In the genomic region with DNA sequence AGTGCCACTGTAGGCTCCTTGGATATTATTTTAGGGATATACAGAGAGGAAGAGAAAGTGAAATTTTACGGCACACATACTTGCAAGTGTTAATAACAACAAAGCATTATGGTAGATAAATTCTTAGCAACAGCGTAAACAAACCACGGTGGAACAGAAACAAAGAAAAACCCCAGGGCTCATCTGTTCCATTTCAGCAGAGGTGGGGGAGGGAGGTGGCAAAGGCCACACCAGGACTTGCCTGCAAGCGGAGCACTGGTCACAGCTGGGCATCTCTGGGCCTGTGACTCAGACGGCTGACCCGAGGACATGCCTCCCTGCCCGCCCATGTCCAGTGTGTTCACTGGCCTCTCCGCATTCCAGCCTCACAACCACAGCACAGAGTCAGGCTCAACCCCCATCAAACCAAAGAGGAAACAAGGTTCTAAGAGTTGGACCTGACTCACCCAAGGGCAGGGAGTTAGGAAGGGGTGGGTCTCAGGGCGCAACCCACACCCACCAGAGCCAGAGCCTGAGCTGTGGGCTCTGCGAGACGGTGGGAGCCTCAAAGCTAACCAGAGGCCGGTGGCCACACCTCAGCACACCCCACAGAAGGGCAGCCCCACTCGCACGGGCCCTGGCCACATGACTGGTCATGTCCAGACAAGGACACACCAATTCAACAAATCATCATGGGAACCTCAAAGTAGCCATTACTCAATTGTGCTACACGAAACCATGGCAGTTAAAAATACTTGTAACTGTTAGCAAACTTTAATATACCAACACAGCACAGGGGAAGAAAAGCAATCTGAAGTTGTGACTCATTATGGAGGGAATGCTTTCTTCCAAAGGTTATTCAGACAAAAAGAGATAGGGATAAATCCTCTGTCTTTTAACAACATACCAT, we compare ENCODE assay signal across 8 cellular contexts. TPM values are rescaled to one million over a fixed set of nuclear protein-coding genes. Genes with fewer than 3 reads are reported as not detected.
DNase-seq lines count a peak whose midpoint lies in the region; FAIRE-seq and TF ChIP-seq lines count a peak whose summit lies in the region.

No MANE protein-coding gene starts in this region.

- DNase-seq in GM12892 (ENCODE audit: insufficient read length) (peak; percentile 40), H9 (peak; percentile 78), LHCN-M2 (ENCODE audit: low read depth) (peak; percentile 100), colonic mucosa (peak; percentile 82), DMS114 treated with DMSO at 0.1 percent for 48 hours (lab: John Stamatoyannopoulos, UW; ENCODE audit: unreplicated experiment) (no peak)
- DNase-seq in activated CD4-positive, CD25-positive, alpha-beta regulatory T cell treated with anti-CD3 and anti-CD28 coated beads, Interleukin-2, amount 50 U/mL, for 72 hours: peak; percentile 65
- DNase-seq in stimulated activated CD4-positive, alpha-beta T cell treated with anti-CD3 and anti-CD28 coated beads, Interleukin-4, amount 100 ng/mL, for 1 hour: peak; percentile 49

- peak overlapping the region; percentile 87 for H3K18ac ChIP-seq in H9 (ENCODE audit: insufficient read length, low read depth, low read length)

- peaks cover 14% of the 10 kb centered on the region; the same call in 1 of the 2 replicates for H3K79me2 ChIP-seq in H9 (ENCODE audit: insufficient read depth, low read length)

- peak overlapping the region; percentile 71 to 90 (median 79) for H3K27ac Mint-ChIP-seq in H9

- no peak overlapping the region for H3K56ac ChIP-seq in H9 (ENCODE audit: insufficient read length, low read depth, low read length)

- H3K4me3 Mint-ChIP-seq in H9: no peak overlapping the region; a peak in 1 of 5 replicates

- H4K20me1 ChIP-seq in H9 (ENCODE audit: control insufficient read depth, insufficient read depth, insufficient read length): no peaks in the 10 kb centered on the region

- no peaks in the 10 kb centered on the region for H3K9me3 ChIP-seq in H9 (ENCODE audit: control insufficient read depth, low read depth, low read length)
- H3K9me3 ChIP-seq in colonic mucosa: no peaks in the 10 kb centered on the region
- H3K9me3 ChIP-seq in liver (ENCODE audit: control insufficient read depth in 4 of 4, low read length in 3 of 4): no peaks in the 10 kb centered on the region

- no peak overlapping the region; the same call in 1 of the 2 replicates for H3K4ac ChIP-seq in H9 (ENCODE audit: low read depth, low read length)

- H4K5ac ChIP-seq in H9 (ENCODE audit: insufficient read length, low read depth, low read length): no peak overlapping the region

- H3K27me3 Mint-ChIP-seq in H9 (ENCODE audit: low read depth): no peaks in the 10 kb centered on the region

- H3K4me3 ChIP-seq in colonic mucosa (no peak overlapping the region), liver (ENCODE audit: low read depth in 1 of 3, low read length in 3 of 3) (peak overlapping the region in 1 of 3 donors; percentile 3)

- intact Hi-C loops in colonic mucosa (cut with DNase I): no loop called here

- H3T11ph ChIP-seq in H9 (ENCODE audit: low read length): peak overlapping the region; percentile 37

- H3K23me2 ChIP-seq in H9 (ENCODE audit: insufficient read length, low read depth, low read length, poor library complexity, severe bottlenecking): no peaks in the 10 kb centered on the region

- no peak overlapping the region for H2AFZ ChIP-seq in H9 (ENCODE audit: low read length)

- no peak overlapping the region for H4K8ac ChIP-seq in H9 (replicated peaks; ENCODE audit: insufficient read length, low read depth, low read length)

- peaks cover 4% of the 10 kb centered on the region for H3K79me1 ChIP-seq in H9 (ENCODE audit: insufficient read depth, low read depth, low read length, poor library complexity, severe bottlenecking)

- H3K4me1 ChIP-seq in H9 (ENCODE audit: insufficient read depth, low read length): peaks cover 8% of the 10 kb centered on the region
- peaks cover 34% of the 10 kb centered on the region for H3K4me1 ChIP-seq in colonic mucosa
- H3K4me1 ChIP-seq in liver (ENCODE audit: control insufficient read depth in 4 of 4, insufficient read depth in 4 of 4, low read length in 3 of 4): peaks cover 0 to 16% (median 7%) of the 10 kb centered on the region in 4 donors

- no peaks in the 10 kb centered on the region for H3K9me3 Mint-ChIP-seq in H9

- TF ChIP-seq RAD21 in liver (IDR thresholded peaks at IDR 0.05): peak; percentile 51 to 53

- H3K36me3 Mint-ChIP-seq in H9 (ENCODE audit: insufficient read depth in 1 of 3, low read depth in 3 of 3): peaks cover 0 to 6% (median 0%) of the 10 kb centered on the region in 3 experiments; a peak in 1 of 7 replicates

- H3K27me3 ChIP-seq in H9 (ENCODE audit: insufficient read depth, low read length) (no peaks in the 10 kb centered on the region), colonic mucosa (no peaks in the 10 kb centered on the region), liver (ENCODE audit: control insufficient read depth in 4 of 4, insufficient read depth in 4 of 4, low read length in 3 of 4) (no peaks in the 10 kb centered on the region)

- H2BK120ac ChIP-seq in H9 (ENCODE audit: low read depth, low read length, poor library complexity, severe bottlenecking): no peak overlapping the region

- no peaks in the 10 kb centered on the region for H3K36me3 ChIP-seq in colonic mucosa
- H3K36me3 ChIP-seq in liver (ENCODE audit: control insufficient read depth in 4 of 4, insufficient read depth in 3 of 4, low read depth in 1 of 4, low read length in 3 of 4): peaks cover 0 to 3% (median 0%) of the 10 kb centered on the region in 4 donors

- H3K9ac ChIP-seq in H9 (ENCODE audit: extremely low read depth, insufficient read length, low read length): no peak overlapping the region
- H3K9ac ChIP-seq in colonic mucosa (ENCODE audit: low read depth in 2 of 2, low read length in 2 of 2): peak overlapping the region; percentile 57 to 70
- H3K9ac ChIP-seq in liver (ENCODE audit: low read depth in 1 of 2, low read length in 2 of 2): no peak overlapping the region

- no peak overlapping the region for H3K23ac ChIP-seq in H9 (ENCODE audit: insufficient read length, low read depth, low read length)

- H2BK20ac ChIP-seq in H9 (ENCODE audit: low read depth, low read length, poor library complexity, severe bottlenecking): no peak overlapping the region

- H3K14ac ChIP-seq in H9 (ENCODE audit: insufficient read depth, low read length): peak overlapping the region; percentile 10; the same call in 1 of the 2 replicates

- peak; percentile 84 for FAIRE-seq in GM12892 (lab: Jason Lieb, UNC)

- H2AK5ac ChIP-seq in H9 (ENCODE audit: insufficient read length, low read length): no peak overlapping the region

- H2BK5ac ChIP-seq in H9 (ENCODE audit: insufficient read length, low read length): no peak overlapping the region

- H3K27ac ChIP-seq in H9 (ENCODE audit: insufficient read length, low read depth, low read length) (no peak overlapping the region), colonic mucosa (peak overlapping the region; percentile 83), liver (ENCODE audit: low read depth in 1 of 2, low read length in 2 of 2) (peak overlapping the region; percentile 64 to 85)

- TF ChIP-seq CTCF in H9 (conservative IDR thresholded peaks at IDR 0.05) (no peak), colonic mucosa (IDR thresholded peaks at IDR 0.05) (no peak), liver (IDR thresholded peaks at IDR 0.05; ENCODE audit: low read depth, low read length, missing input control) (no peak)

- H2BK15ac ChIP-seq in H9 (ENCODE audit: low read depth, low read length): no peak overlapping the region

- H2BK12ac ChIP-seq in H9 (ENCODE audit: insufficient read length, low read depth, low read length): no peak overlapping the region

- H4K91ac ChIP-seq in H9 (ENCODE audit: insufficient read length, low read depth, low read length): no peak overlapping the region

- no peak overlapping the region for H3K4me2 ChIP-seq in H9 (ENCODE audit: insufficient read depth, insufficient read length, low read length)

- no peak for TF ChIP-seq POLR2A in GM12892 (IDR thresholded peaks at IDR 0.05; ENCODE audit: low read depth, low read length)

- WGBS in H9 (ENCODE audit: extremely low coverage, insufficient read length, low lambda C conversion rate): no CpG with 5 or more reads among the region's 15 CpGs
- WGBS in liver: 33% methylated on average over 15 of the region's 15 CpGs

- peaks cover 65% of the 10 kb centered on the region in 2 experiments for H3K4me1 Mint-ChIP-seq in H9

TF ChIP-seq in liver, 16 proteins besides CTCF, POLR2A, EP300 and RAD21 (continues in another document):
- TF ChIP-seq ZBTB33 (IDR thresholded peaks at IDR 0.05) (peak; percentile 27), MAX (IDR thresholded peaks at IDR 0.05) (peak; percentile 54), SP1 (IDR thresholded peaks at IDR 0.05) (peak; percentile 77), GABPA (IDR thresholded peaks at IDR 0.05 in 1 of 2, conservative IDR thresholded peaks at IDR 0.05 in 1 of 2) (peak in 1 of 2 donors; percentile 44), FOXA1 (IDR thresholded peaks at IDR 0.05) (peak; percentile 20), FOXA2 (IDR thresholded peaks at IDR 0.05) (no peak), TAF1 (conservative IDR thresholded peaks at IDR 0.05) (no peak)

RNA-seq across cellular contexts. Expression of gene ESYT2, which starts 10.7 kb away (rescaled TPM):
- 22.7 TPM for polyA plus RNA-seq in GM12892 (2012; ENCODE audit: missing spikeins)
- total RNA-seq in H9 (2021): 36.7 and 39.0 TPM in 2 replicates
- 118 and 164 TPM in 2 replicates for total RNA-seq in LHCN-M2 (2014; rRNA removed)
- 38.0 TPM for polyA plus RNA-seq in LHCN-M2 (2012)
- total RNA-seq in colonic mucosa: 100 to 1,000 TPM in 1 of 2 donors, 10 to 100 TPM in 1; 57.5 to 105 TPM
- total RNA-seq in liver: 10 to 100 TPM; 23.4 to 31.7 TPM
- polyA plus RNA-seq in liver: 10 to 100 TPM in 1 of 2 donors, 1 to 10 TPM in 1; 4.9 to 11.0 TPM

RNA-seq across cellular contexts. Expression of gene DYNC2I1, which starts 37.8 kb away (rescaled TPM):
- polyA plus RNA-seq in GM12892 (2012; ENCODE audit: missing spikeins): 14.6 TPM
- total RNA-seq in H9 (2021): 11.5 and 13.2 TPM in 2 replicates
- 5.9 and 9.2 TPM in 2 replicates for total RNA-seq in LHCN-M2 (2014; rRNA removed)
- polyA plus RNA-seq in LHCN-M2 (2012): 7.0 TPM
- 10 to 100 TPM; 16.4 to 21.8 TPM for total RNA-seq in colonic mucosa
- 1 to 10 TPM; 2.0 to 4.9 TPM for total RNA-seq in liver
- 10 to 100 TPM in 1 of 2 donors, 1 to 10 TPM in 1; 2.2 to 12.9 TPM for polyA plus RNA-seq in liver

Comparison
In these comparisons a context has a peak if more than half of its experiments do, and no peak if none do; other contexts are left out.
1. H3K9ac ChIP-seq: peak in colonic mucosa (2 of 2); none in H9 (single experiment) and liver (0 of 2).